In genomic region chr16:66696669-66697630, GRCh38 we compare ENCODE assay signal across 8 cellular contexts. TPM values are rescaled to one million over a fixed set of nuclear protein-coding genes. Genes with fewer than 3 reads are reported as not detected.
DNase-seq lines count a peak whose midpoint lies in the region; ATAC-seq and TF ChIP-seq lines count a peak whose summit lies in the region.

TSS of gene CMTM4 (minus strand) at chr16:66696743. CDS start at chr16:66696525, 218 bp downstream.

- peak within 1 kb of the TSS; percentile 83 for H3K4me3 ChIP-seq in CD8-positive, alpha-beta T cell (ENCODE audit: low read depth, low read length)
- H3K4me3 ChIP-seq in OCI-LY3 (ENCODE audit: low read length) (peak within 1 kb of the TSS; percentile 88), epithelial cell of proximal tubule (ENCODE audit: low read depth, low read length) (peak within 1 kb of the TSS; percentile 87)

- no peaks in the 10 kb centered on the region for H3K9me3 ChIP-seq in CD8-positive, alpha-beta T cell (ENCODE audit: low read length)
- no peaks in the 10 kb centered on the region for H3K9me3 ChIP-seq in OCI-LY3 (ENCODE audit: insufficient read depth, low read length)

- ATAC-seq in CD8-positive, alpha-beta T cell: peak; percentile 96
- peak; percentile 89 for ATAC-seq in GM19452 (IDR thresholded peaks at IDR 0.05; ENCODE audit: unreplicated experiment)

- peak within 1 kb of the TSS; percentile 55 for H3K9ac ChIP-seq in OCI-LY3 (ENCODE audit: low read length)

- CTCF ChIA-PET in CD8-positive, alpha-beta T cell (lab: Charles Lee): interaction anchor here (1.1 to 2.1 kb wide), 7 partner anchors 12 to 88 kb away, joined by 3 to 6 read pairs (median 3); no protein-coding TSS in a partner anchor

- peaks cover 17% of the 10 kb centered on the region for H3K4me1 Mint-ChIP-seq in CD8-positive, alpha-beta T cell (ENCODE audit: low read depth)

- intact Hi-C loops in CD8-positive, alpha-beta T cell (cut with DNase I, micrococcal nuclease): loop anchor here (1.0 to 5.0 kb wide), 6 partner anchors 54 to 289 kb away; partner anchors contain the start of genes DYNC1LI2 (in 2 of the 2), CKLF (in 1 of the 2), CMTM3 (in 1 of the 2) and TK2 (in 1 of the 2)

- POLR2A ChIA-PET in CD8-positive, alpha-beta T cell (lab: Charles Lee): interaction anchor here (1.1 kb wide), 1 partner anchor 93 kb away, joined by 3 read pairs; no protein-coding TSS in a partner anchor

- peak within 1 kb of the TSS; percentile 41 for H3K27ac Mint-ChIP-seq in CD8-positive, alpha-beta T cell

- no peak within 1 kb of the TSS for H3K27ac ChIP-seq in CD8-positive, alpha-beta T cell (ENCODE audit: low read depth, low read length)
- no peak within 1 kb of the TSS for H3K27ac ChIP-seq in OCI-LY3 (ENCODE audit: low read length)

- no peak for TF ChIP-seq CTCF in CD8-positive, alpha-beta T cell (IDR thresholded peaks at IDR 0.05)
- TF ChIP-seq CTCF in OCI-LY3 (IDR thresholded peaks at IDR 0.05; ENCODE audit: low read depth, low read length) (peak; percentile 43), epithelial cell of proximal tubule (conservative IDR thresholded peaks at IDR 0.05; ENCODE audit: low read depth, low read length) (peak; percentile 13)

- peak within 1 kb of the TSS; percentile 84 for H3K4me3 Mint-ChIP-seq in CD8-positive, alpha-beta T cell

- DNase-seq in CD8-positive, alpha-beta T cell: peak; percentile 48 to 85 (median 73)
- DNase-seq in HK-2 (ENCODE audit: unreplicated experiment): peak; percentile 86
- peak; percentile 80 for DNase-seq in activated T-cell treated with anti-CD3 and anti-CD28 coated beads for 48 hours (ENCODE audit: low read depth)
- no peak for DNase-seq in epithelial cell of proximal tubule (ENCODE audit: low read depth)
- DNase-seq in mucosa of gallbladder (ENCODE audit: low spot score): peak; percentile 86
- peak; percentile 54 to 61 for DNase-seq in stimulated activated CD8-positive, alpha-beta memory T cell treated with anti-CD3 and anti-CD28 coated beads, Interleukin-2, amount 100 ng/mL, for 48 hours (ENCODE audit: low read depth in 2 of 2)

- H3K27me3 ChIP-seq in CD8-positive, alpha-beta T cell (ENCODE audit: insufficient read depth, low read length): no peaks in the 10 kb centered on the region
- peaks cover 13% of the 10 kb centered on the region for H3K27me3 ChIP-seq in OCI-LY3 (ENCODE audit: low read depth, low read length)

- H3K4me2 ChIP-seq in OCI-LY3 (ENCODE audit: low read length): peak within 1 kb of the TSS; percentile 95

- H2AFZ ChIP-seq in OCI-LY3 (ENCODE audit: low read depth, low read length): peak within 1 kb of the TSS; percentile 95

- no peaks in the 10 kb centered on the region for H3K79me2 ChIP-seq in OCI-LY3 (ENCODE audit: low read length)

- no peaks in the 10 kb centered on the region for H3K36me3 Mint-ChIP-seq in CD8-positive, alpha-beta T cell

- H3K27me3 Mint-ChIP-seq in CD8-positive, alpha-beta T cell (ENCODE audit: low read depth): peaks cover 5% of the 10 kb centered on the region

- H3K36me3 ChIP-seq in CD8-positive, alpha-beta T cell (ENCODE audit: insufficient read depth, low read length): no peaks in the 10 kb centered on the region
- no peaks in the 10 kb centered on the region for H3K36me3 ChIP-seq in OCI-LY3 (replicated peaks; ENCODE audit: low read depth, low read length)

- H4K20me1 ChIP-seq in OCI-LY3 (ENCODE audit: insufficient read depth, low read length): no peaks in the 10 kb centered on the region

- no peaks in the 10 kb centered on the region for H3K9me3 Mint-ChIP-seq in CD8-positive, alpha-beta T cell

- peaks cover 19% of the 10 kb centered on the region for H3K4me1 ChIP-seq in CD8-positive, alpha-beta T cell (ENCODE audit: insufficient read depth, low read length)
- H3K4me1 ChIP-seq in OCI-LY3 (ENCODE audit: low read length): peaks cover 12% of the 10 kb centered on the region

RNA-seq across cellular contexts. Expression of gene CMTM4, which starts in this region (rescaled TPM):
- total RNA-seq in CD8-positive, alpha-beta T cell: under 1 TPM; 0.84 to 0.89 TPM
- total RNA-seq in epithelial cell of proximal tubule (16.8 and 35.1 TPM in 2 replicates), mucosa of gallbladder (67.9 TPM)

Comparison
In these comparisons a context has a peak if more than half of its experiments do, and no peak if none do; other contexts are left out.
1. Peak in DNase-seq, ATAC-seq and H3K4me3 ChIP-seq in CD8-positive, alpha-beta T cell; RNA of the gene not detected or under 1 TPM.